2 cellular contexts compared by ENCODE assay signal in genomic region chr1:116036255-116036654, GRCh38.
TF ChIP-seq lines count a peak whose summit lies in the region.

No MANE protein-coding gene starts in this region.

TF ChIP-seq in H1, 55 proteins besides CTCF, POLR2A, EP300 and RAD21:
- no peak for TF ChIP-seq BRCA1 (IDR thresholded peaks at IDR 0.05; ENCODE audit: low read depth, low read length)
- TF ChIP-seq SIN3A (conservative IDR thresholded peaks at IDR 0.05 in 1 of 2, IDR thresholded peaks at IDR 0.05 in 1 of 2; ENCODE audit: low read depth in 1 of 2, low read length in 2 of 2) = no peak
- TF ChIP-seq RXRA (IDR thresholded peaks at IDR 0.05; ENCODE audit: insufficient read depth, low read depth, low read length) = no peak
- no peak for TF ChIP-seq EGR1 (IDR thresholded peaks at IDR 0.05; ENCODE audit: borderline replicate concordance, low read depth, low read length)
- no peak for TF ChIP-seq CHD7 (IDR thresholded peaks at IDR 0.05; ENCODE audit: insufficient replicate concordance, low read length)
- TF ChIP-seq EZH2 (IDR thresholded peaks at IDR 0.05; ENCODE audit: low read depth, low read length, severe bottlenecking) = no peak
- TF ChIP-seq RFX5 (IDR thresholded peaks at IDR 0.05; ENCODE audit: borderline replicate concordance, low read depth, low read length) = no peak
- TF ChIP-seq YY1 (IDR thresholded peaks at IDR 0.05; ENCODE audit: low read depth, low read length) = no peak
- no peak for TF ChIP-seq TCF12 (IDR thresholded peaks at IDR 0.05; ENCODE audit: low read depth, low read length)
- no peak for TF ChIP-seq RBBP5 (IDR thresholded peaks at IDR 0.05; ENCODE audit: borderline replicate concordance, low read depth, low read length)
- TF ChIP-seq GTF2F1 (IDR thresholded peaks at IDR 0.05; ENCODE audit: borderline replicate concordance, low read depth, low read length) = no peak
- no peak for TF ChIP-seq CBX5 (IDR thresholded peaks at IDR 0.05; ENCODE audit: low read depth, low read length)
- TF ChIP-seq SIX5 (IDR thresholded peaks at IDR 0.05; ENCODE audit: low read depth, low read length) = no peak

TF ChIP-seq in HEK293T, 16 proteins besides CTCF, POLR2A, EP300 and RAD21:
- TF ChIP-seq ELF4 (IDR thresholded peaks at IDR 0.05) (no peak), FOXA1 (IDR thresholded peaks at IDR 0.05) (no peak), SP1 (IDR thresholded peaks at IDR 0.05) (no peak), LEF1 (IDR thresholded peaks at IDR 0.05; ENCODE audit: borderline replicate concordance) (no peak), SUZ12 (IDR thresholded peaks at IDR 0.05) (no peak), NFRKB (IDR thresholded peaks at IDR 0.05) (no peak), HDGF (IDR thresholded peaks at IDR 0.05; ENCODE audit: borderline replicate concordance) (no peak), FOXM1 (IDR thresholded peaks at IDR 0.05; ENCODE audit: borderline replicate concordance) (no peak), FOXK2 (IDR thresholded peaks at IDR 0.05) (no peak), ARNT (IDR thresholded peaks at IDR 0.05) (no peak), BHLHE40 (IDR thresholded peaks at IDR 0.05; ENCODE audit: borderline replicate concordance) (no peak), L3MBTL2 (conservative IDR thresholded peaks at IDR 0.05) (no peak), CTBP1 (IDR thresholded peaks at IDR 0.05; ENCODE audit: borderline replicate concordance) (no peak), ZNF384 (IDR thresholded peaks at IDR 0.05) (no peak), TARDBP (IDR thresholded peaks at IDR 0.05) (no peak)
- TF ChIP-seq, protein P1, sequence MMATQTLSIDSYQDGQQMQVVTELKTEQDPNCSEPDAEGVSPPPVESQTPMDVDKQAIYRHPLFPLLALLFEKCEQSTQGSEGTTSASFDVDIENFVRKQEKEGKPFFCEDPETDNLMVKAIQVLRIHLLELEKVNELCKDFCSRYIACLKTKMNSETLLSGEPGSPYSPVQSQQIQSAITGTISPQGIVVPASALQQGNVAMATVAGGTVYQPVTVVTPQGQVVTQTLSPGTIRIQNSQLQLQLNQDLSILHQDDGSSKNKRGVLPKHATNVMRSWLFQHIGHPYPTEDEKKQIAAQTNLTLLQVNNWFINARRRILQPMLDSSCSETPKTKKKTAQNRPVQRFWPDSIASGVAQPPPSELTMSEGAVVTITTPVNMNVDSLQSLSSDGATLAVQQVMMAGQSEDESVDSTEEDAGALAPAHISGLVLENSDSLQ (IDR thresholded peaks at IDR 0.05) = no peak
